Comparison of ENCODE assay signal across 9 cellular contexts in the genomic region with DNA sequence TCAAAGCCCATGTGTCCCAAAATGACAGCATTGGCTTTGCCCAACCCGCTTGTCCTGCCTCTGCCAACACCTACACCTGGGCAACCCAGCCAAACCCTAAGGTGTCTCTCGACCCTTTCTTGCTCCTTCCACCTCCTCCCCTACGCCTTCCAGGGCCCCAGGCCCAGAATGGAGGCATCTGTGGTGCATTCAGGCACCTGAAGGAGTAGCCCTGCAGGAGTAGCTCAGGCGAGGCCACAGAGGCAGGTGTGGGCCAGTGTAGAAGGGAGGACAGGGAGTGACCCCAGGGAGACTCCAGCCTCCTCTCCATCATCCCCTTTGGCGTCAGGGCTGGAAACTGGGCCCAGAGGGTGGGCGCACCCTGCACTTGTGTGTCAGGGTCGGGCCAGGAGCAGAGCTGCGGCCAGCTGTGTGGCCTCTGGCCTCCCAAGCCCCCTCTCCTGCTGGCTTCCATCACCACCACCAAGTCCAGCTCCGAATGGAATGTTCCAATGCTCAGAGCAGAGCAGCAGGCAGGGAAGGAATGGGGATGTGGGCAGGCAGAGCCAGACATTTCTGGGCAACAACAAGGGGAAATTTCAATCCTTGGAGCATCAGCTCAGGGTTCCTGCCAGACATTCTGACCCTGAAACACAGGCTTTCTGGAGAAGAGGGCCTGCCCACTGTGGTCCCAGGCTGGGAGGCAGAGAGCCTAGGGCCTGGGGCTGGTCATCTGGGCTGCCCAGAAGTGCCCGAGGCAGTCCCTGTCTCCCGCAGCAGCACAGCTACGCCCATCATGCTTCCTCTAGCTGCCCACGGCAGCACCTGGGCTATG. TPM values are rescaled to one million over a fixed set of nuclear protein-coding genes. Genes with fewer than 3 reads are reported as not detected.
DNase-seq lines count a peak whose midpoint lies in the region; ATAC-seq and TF ChIP-seq lines count a peak whose summit lies in the region.
"Had no signal": no experiment of that assay in that cellular context is flagged by ENCODE, and none has a peak within 500 bp of the region (broad histone marks: within the 10 kb centered on the region; RNA-seq: fewer than 3 reads in every experiment).

No MANE protein-coding gene starts in this region.

- no peak overlapping the region for H3K4me3 ChIP-seq in BLaER1 treated with 17β-estradiol and CSF1 and Interleukin-3, amounts not matched to agents 10 nM and 100 nM
- no peak overlapping the region for H3K4me3 ChIP-seq in esophagus (ENCODE audit: low read depth in 1 of 2, low read length in 2 of 2)
- no peak overlapping the region for H3K4me3 ChIP-seq in prostate gland

- H3K36me3 ChIP-seq in BLaER1 treated with 17β-estradiol and CSF1 and Interleukin-3, amounts not matched to agents 10 nM and 100 nM: peaks cover 0 to 17% (median 0%) of the 10 kb centered on the region in 11 experiments; a peak in 6 of 22 replicates
- H3K36me3 ChIP-seq in esophagus (ENCODE audit: control insufficient read depth in 2 of 2, insufficient read depth in 2 of 2, low read length in 1 of 2) (peaks cover 0 to 8% of the 10 kb centered on the region in 2 donors), prostate gland (no peaks in the 10 kb centered on the region)

- no peak for ATAC-seq in T-cell (replicated peaks in 1 of 4)
- ATAC-seq in HG02623 (IDR thresholded peaks at IDR 0.05; ENCODE audit: unreplicated experiment): no peak
- no peak for ATAC-seq in HG03280 (IDR thresholded peaks at IDR 0.05; ENCODE audit: unreplicated experiment)
- ATAC-seq in HG02759 (IDR thresholded peaks at IDR 0.05; ENCODE audit: unreplicated experiment): no peak

- peaks cover 0 to 23% (median 8%) of the 10 kb centered on the region in 11 experiments; a peak in 6 of 22 replicates for H4K20me1 ChIP-seq in BLaER1 treated with 17β-estradiol and CSF1 and Interleukin-3, amounts not matched to agents 10 nM and 100 nM

- H3K27ac Mint-ChIP-seq in T-cell: peak overlapping the region; percentile 80 to 86

- peak overlapping the region in 8 of 11 experiments; percentile 10 to 83 (median 76); a peak in 12 of 22 replicates for H3K27ac ChIP-seq in BLaER1 treated with 17β-estradiol and CSF1 and Interleukin-3, amounts not matched to agents 10 nM and 100 nM
- peak overlapping the region; percentile 7 to 37 for H3K27ac ChIP-seq in esophagus (ENCODE audit: low read depth in 2 of 2, low read length in 1 of 2)
- H3K27ac ChIP-seq in prostate gland: peak overlapping the region; percentile 27 to 32

- H3K36me3 Mint-ChIP-seq in T-cell: peaks cover 5% of the 10 kb centered on the region

- no peaks in the 10 kb centered on the region for H3K9me3 ChIP-seq in BLaER1 treated with 17β-estradiol and CSF1 and Interleukin-3, amounts not matched to agents 10 nM and 100 nM (replicated peaks in 1 of 11)
- H3K9me3 ChIP-seq in esophagus (ENCODE audit: control insufficient read depth in 2 of 2, insufficient read depth in 1 of 2, low read depth in 1 of 2, low read length in 1 of 2): no peaks in the 10 kb centered on the region
- H3K9me3 ChIP-seq in prostate gland: no peaks in the 10 kb centered on the region

- H3K27me3 Mint-ChIP-seq in T-cell: no peaks in the 10 kb centered on the region

- DNase-seq in T-cell (no peak), prostate gland (ENCODE audit: low spot score) (no peak), NCI-H2081 treated with DMSO at 0.1 percent for 48 hours (lab: John Stamatoyannopoulos, UW) (no peak)
- DNase-seq: mesendoderm had no signal

- H3K4me1 Mint-ChIP-seq in T-cell: peaks cover 64 to 77% (median 70%) of the 10 kb centered on the region in 3 donors

- no peaks in the 10 kb centered on the region for H3K9me3 Mint-ChIP-seq in T-cell

- 67 to 76% methylated on average over 13 of the region's 13 CpGs for WGBS in esophagus, 2 donors
- 70% methylated on average over 13 of the region's 13 CpGs for WGBS in prostate gland

- no peak for TF ChIP-seq POLR2A in prostate gland (IDR thresholded peaks at IDR 0.05)

- peak overlapping the region in 2 of 3 donors; percentile 24 to 79 for H3K4me3 Mint-ChIP-seq in T-cell

- CTCF ChIA-PET in T-cell (lab: Charles Lee): interaction anchor here (0.6 to 2.2 kb wide), 6 partner anchors 10 to 75 kb away, joined by 3 to 10 read pairs (median 3); no protein-coding TSS in a partner anchor

- peaks cover 64 to 97% (median 68%) of the 10 kb centered on the region in 10 experiments for H3K4me1 ChIP-seq in BLaER1 treated with 17β-estradiol and CSF1 and Interleukin-3, amounts not matched to agents 10 nM and 100 nM
- H3K4me1 ChIP-seq in esophagus (ENCODE audit: control insufficient read depth in 2 of 2, insufficient read depth in 2 of 2, low read length in 1 of 2) (peaks cover 0 to 33% of the 10 kb centered on the region in 2 donors), prostate gland (replicated peaks) (peaks cover 19% of the 10 kb centered on the region)

- H3K4me2 ChIP-seq in BLaER1 treated with 17β-estradiol and CSF1 and Interleukin-3, amounts not matched to agents 10 nM and 100 nM: peak overlapping the region; percentile 89 to 97 (median 96)

- H3K9ac ChIP-seq in BLaER1 treated with 17β-estradiol and CSF1 and Interleukin-3, amounts not matched to agents 10 nM and 100 nM: peak overlapping the region in 5 of 11 experiments; percentile 47 to 71 (median 64); a peak in 5 of 22 replicates

- H3K27me3 ChIP-seq in BLaER1 treated with 17β-estradiol and CSF1 and Interleukin-3, amounts not matched to agents 10 nM and 100 nM: peaks cover 0 to 4% (median 0%) of the 10 kb centered on the region in 11 experiments; a peak in 1 of 22 replicates
- H3K27me3 ChIP-seq in esophagus (ENCODE audit: control insufficient read depth in 1 of 2, insufficient read depth in 2 of 2, low read length in 2 of 2) (no peaks in the 10 kb centered on the region), prostate gland (replicated peaks; ENCODE audit: insufficient read depth) (no peaks in the 10 kb centered on the region)

- intact Hi-C loops in prostate gland (cut with DNase I): no loop called here

- POLR2A ChIA-PET in T-cell (lab: Charles Lee): interaction anchor here (0.6 to 1.4 kb wide), 2 partner anchors 10 to 260 kb away, joined by 4 to 8 read pairs; no protein-coding TSS in a partner anchor

- TF ChIP-seq CTCF in prostate gland (IDR thresholded peaks at IDR 0.05): no peak

RNA-seq across cellular contexts. Expression of a gene that starts 16.4 kb away (rescaled TPM):
- total RNA-seq in T-cell (10 to 100 TPM; 13.2 to 42.6 (median 34.5) TPM), prostate gland (10 to 100 TPM; 64.3 to 64.4 TPM)
- polyA plus RNA-seq in esophagus: 10 to 100 TPM; 15.1 to 33.6 TPM

RNA-seq across cellular contexts. Expression of a gene that starts 33.4 kb away (rescaled TPM):
- total RNA-seq in T-cell (10 to 100 TPM; 25.1 to 38.7 (median 34.2) TPM), prostate gland (10 to 100 TPM; 27.9 to 42.4 TPM)
- 1 to 10 TPM; 8.2 to 8.4 TPM for polyA plus RNA-seq in esophagus

Comparison
In these comparisons a context has a peak if more than half of its experiments do, and no peak if none do; other contexts are left out.
1. H3K27ac ChIP-seq: peak in every context shown above with its lines; median percentile 76 in BLaER1 treated with 17β-estradiol and CSF1 and Interleukin-3, amounts not matched to agents 10 nM and 100 nM; 30 in prostate gland; 22 in esophagus.